8 cellular contexts compared by ENCODE assay signal in genomic region chrX:131830400-131831184, GRCh38.
DNase-seq lines count a peak whose midpoint lies in the region; ATAC-seq, FAIRE-seq and TF ChIP-seq lines count a peak whose summit lies in the region.

No MANE protein-coding gene starts in this region.

- H3K27me3 ChIP-seq in esophagus squamous epithelium, result no peaks in the 10 kb centered on the region
- H3K27me3 ChIP-seq in mucosa of rectum (ENCODE audit: control insufficient read depth in 2 of 2, insufficient read depth in 2 of 2, low read length in 2 of 2), result peaks cover 0 to 8% of the 10 kb centered on the region in 2 donors

- H3K27me3 Mint-ChIP-seq in activated CD4-positive, alpha-beta T cell treated with anti-CD3 and anti-CD28 coated beads, Interleukin-2, amount 10 ng/mL, durations not matched to agents 7 days and 5 days, result no peaks in the 10 kb centered on the region

- no peaks in the 10 kb centered on the region for H3K9me3 ChIP-seq in A549
- H3K9me3 ChIP-seq in esophagus squamous epithelium, result no peaks in the 10 kb centered on the region
- H3K9me3 ChIP-seq in mucosa of rectum (ENCODE audit: control insufficient read depth in 2 of 2, low read length in 2 of 2), result no peaks in the 10 kb centered on the region

- peak overlapping the region; percentile 85 for H3K4me3 Mint-ChIP-seq in activated CD4-positive, alpha-beta T cell treated with anti-CD3 and anti-CD28 coated beads, Interleukin-2, amount 10 ng/mL, durations not matched to agents 7 days and 5 days

- H3K4me1 ChIP-seq in A549 (no peaks in the 10 kb centered on the region), esophagus squamous epithelium (no peaks in the 10 kb centered on the region), mucosa of rectum (ENCODE audit: control insufficient read depth in 2 of 2, insufficient read depth in 2 of 2, low read length in 2 of 2) (no peaks in the 10 kb centered on the region)

- peak overlapping the region; percentile 13; the same call in 2 of the 3 replicates for H3K4me2 ChIP-seq in A549

- intact Hi-C loops in esophagus squamous epithelium (cut with DNase I), result no loop called here

- TF ChIP-seq EP300 in A549 (IDR thresholded peaks at IDR 0.05), result no peak

- H3K9ac ChIP-seq in mucosa of rectum (ENCODE audit: low read depth in 1 of 2, low read length in 2 of 2), result no peak overlapping the region

- no peak for FAIRE-seq in A549 (lab: Jason Lieb, UNC)

- POLR2A ChIA-PET in A549 (lab: Yijun Ruan, JAX), result no interaction called here
- POLR2A ChIA-PET in activated CD4-positive, alpha-beta T cell treated with anti-CD3 and anti-CD28 coated beads, Interleukin-2, amount 10 ng/mL, durations not matched to agents 7 days and 5 days (lab: Charles Lee), result interaction anchor here (0.6 kb wide), 1 partner anchor 14 kb away, joined by 3 read pairs; no protein-coding TSS in a partner anchor

- H3K9me3 Mint-ChIP-seq in activated CD4-positive, alpha-beta T cell treated with anti-CD3 and anti-CD28 coated beads, Interleukin-2, amount 10 ng/mL, durations not matched to agents 7 days and 5 days, result no peaks in the 10 kb centered on the region

- ATAC-seq in A549 (peak; percentile 66 to 94; a peak in 5 of 6 replicates), HG03060 (IDR thresholded peaks at IDR 0.05; ENCODE audit: low read depth, unreplicated experiment) (peak; percentile 71)

- H3K36me3 Mint-ChIP-seq in activated CD4-positive, alpha-beta T cell treated with anti-CD3 and anti-CD28 coated beads, Interleukin-2, amount 10 ng/mL, durations not matched to agents 7 days and 5 days (ENCODE audit: low read depth), result no peaks in the 10 kb centered on the region

- H3K27ac ChIP-seq in A549, result peak overlapping the region in 1 of 2 experiments; percentile 66; a peak in 2 of 6 replicates
- H3K27ac ChIP-seq in esophagus squamous epithelium, result peak overlapping the region in 3 of 4 donors; percentile 35 to 61 (median 36)
- peak overlapping the region in 1 of 2 donors; percentile 41 for H3K27ac ChIP-seq in mucosa of rectum (ENCODE audit: low read depth in 2 of 2, low read length in 2 of 2)
- peak overlapping the region; percentile 78 for H3K27ac ChIP-seq in temporal lobe (ENCODE audit: low read depth, low read length)

- peak; percentile 33 for TF ChIP-seq CTCF in A549 (IDR thresholded peaks at IDR 0.05)
- TF ChIP-seq CTCF in esophagus squamous epithelium (IDR thresholded peaks at IDR 0.05), result peak in 5 of 6 experiments; percentile 17 to 58 (median 51)

- H3K36me3 ChIP-seq in esophagus squamous epithelium (no peaks in the 10 kb centered on the region), mucosa of rectum (ENCODE audit: control insufficient read depth in 2 of 2, insufficient read depth in 2 of 2, low read length in 2 of 2) (no peaks in the 10 kb centered on the region)

- CTCF ChIA-PET in A549 (lab: Yijun Ruan, JAX), result interaction anchor here (0.6 kb wide), 1 partner anchor 30 kb away, joined by 3 read pairs; no protein-coding TSS in a partner anchor
- CTCF ChIA-PET in activated CD4-positive, alpha-beta T cell treated with anti-CD3 and anti-CD28 coated beads, Interleukin-2, amount 10 ng/mL, durations not matched to agents 7 days and 5 days (lab: Charles Lee), result interaction anchor here (0.6 to 1.2 kb wide), 3 partner anchors 68 to 876 kb away, joined by 3 read pairs; partner anchors contain the start of gene RAP2C

- peaks cover 41% of the 10 kb centered on the region for H3K4me1 Mint-ChIP-seq in activated CD4-positive, alpha-beta T cell treated with anti-CD3 and anti-CD28 coated beads, Interleukin-2, amount 10 ng/mL, durations not matched to agents 7 days and 5 days

- peak; percentile 57 to 61; a peak in 4 of 5 replicates for TF ChIP-seq RAD21 in A549 (conservative IDR thresholded peaks at IDR 0.05 in 1 of 2, IDR thresholded peaks at IDR 0.05 in 1 of 2)

- 53% methylated on average over 10 of the region's 15 CpGs for WGBS in A549 (ENCODE audit: missing lambda C conversion rate)
- 40 to 58% methylated on average over 7 to 14 of the region's 15 CpGs for WGBS in esophagus squamous epithelium, 2 donors

- no peak for TF ChIP-seq POLR2A in A549 (IDR thresholded peaks at IDR 0.05; ENCODE audit: low read length)
- TF ChIP-seq POLR2A in GM15510 (IDR thresholded peaks at IDR 0.05; ENCODE audit: borderline replicate concordance, extremely low read depth, insufficient read length), result peak; percentile 31
- TF ChIP-seq POLR2A in esophagus squamous epithelium (IDR thresholded peaks at IDR 0.05), result no peak

- H3K4me3 ChIP-seq in A549, result no peak overlapping the region
- peak overlapping the region in 2 of 4 donors; percentile 11 to 55 for H3K4me3 ChIP-seq in esophagus squamous epithelium
- H3K4me3 ChIP-seq in mucosa of rectum (ENCODE audit: low read length in 2 of 2), result peak overlapping the region; percentile 12 to 49

- DNase-seq in A549 (ENCODE audit: low read depth in 1 of 2, low spot score in 1 of 2) (peak in 1 of 2 experiments; percentile 75), NCI-H2171 (lab: John Stamatoyannopoulos, UW) (peak; percentile 72), esophagus squamous epithelium (lab: John Stamatoyannopoulos, UW) (no peak)
- peak; percentile 66 for DNase-seq in activated CD4-positive, alpha-beta T cell treated with anti-CD3 and anti-CD28 coated beads, Interleukin-2, amount 10 ng/mL, durations not matched to agents 7 days and 5 days

- peak overlapping the region; percentile 91 for H3K27ac Mint-ChIP-seq in activated CD4-positive, alpha-beta T cell treated with anti-CD3 and anti-CD28 coated beads, Interleukin-2, amount 10 ng/mL, durations not matched to agents 7 days and 5 days

TF ChIP-seq in A549, 52 proteins besides CTCF, POLR2A, EP300 and RAD21:
- peak; percentile 1; the same call in 1 of the 2 replicates for TF ChIP-seq E2F6 (IDR thresholded peaks at IDR 0.05; ENCODE audit: borderline replicate concordance, low read depth)
- no peak for TF ChIP-seq PBX3 (IDR thresholded peaks at IDR 0.05)
- 0 out of 3 replicates have a peak, but pooled peaks have one; percentile 22 for TF ChIP-seq SMC3 (IDR thresholded peaks at IDR 0.05)
- TF ChIP-seq MAX (IDR thresholded peaks at IDR 0.05), result peak; percentile 48
- no peak for TF ChIP-seq KDM5A (IDR thresholded peaks at IDR 0.05)
- TF ChIP-seq CBX2 (IDR thresholded peaks at IDR 0.05; ENCODE audit: borderline replicate concordance, low read depth), result no peak
- no peak for TF ChIP-seq ATOH8 (CRISPR knock-in tag; IDR thresholded peaks at IDR 0.05; ENCODE audit: low read depth)
